ENCODE assay signal across 9 cellular contexts in genomic region chr7:137343483-137343841, GRCh38. TPM values are rescaled to one million over a fixed set of nuclear protein-coding genes. Genes with fewer than 3 reads are reported as not detected.
DNase-seq lines count a peak whose midpoint lies in the region; ATAC-seq and TF ChIP-seq lines count a peak whose summit lies in the region.
"Had no signal": no experiment of that assay in that cellular context is flagged by ENCODE, and none has a peak within 500 bp of the region (broad histone marks: within the 10 kb centered on the region; RNA-seq: fewer than 3 reads in every experiment).

PTN (minus strand) TSS chr7:137343733; CDS start chr7:137254973, 88,760 bp downstream.

- TF ChIP-seq POLR2A in adrenal gland (IDR thresholded peaks at IDR 0.05) = no peak

- H3K27me3 ChIP-seq in adrenal gland (no peaks in the 10 kb centered on the region), right atrium auricular region (no peaks in the 10 kb centered on the region)

- no peaks in the 10 kb centered on the region for H3K9me3 Mint-ChIP-seq in HFFc6
- H3K9me3 Mint-ChIP-seq in natural killer cell treated with Interleukin-12 subunit alpha and Interleukin-12 subunit beta and Interleukin-15 and Interleukin-18, amount 100 ng/mL, for 72 hours = peaks cover 17% of the 10 kb centered on the region

- no peaks in the 10 kb centered on the region for H3K9me3 ChIP-seq in adrenal gland (replicated peaks in 1 of 3)
- H3K9me3 ChIP-seq in right atrium auricular region = no peaks in the 10 kb centered on the region

- no peaks in the 10 kb centered on the region for H3K4me1 ChIP-seq in adrenal gland (replicated peaks in 1 of 2)
- H3K4me1 ChIP-seq in right atrium auricular region = peaks cover 0 to 10% of the 10 kb centered on the region in 2 donors

- peak within 1 kb of the TSS; percentile 11; the same call in 1 of the 2 replicates for H3K27ac Mint-ChIP-seq in HFFc6
- H3K27ac Mint-ChIP-seq in natural killer cell treated with Interleukin-12 subunit alpha and Interleukin-12 subunit beta and Interleukin-15 and Interleukin-18, amount 100 ng/mL, for 72 hours = no peak within 1 kb of the TSS

- H3K4me1 Mint-ChIP-seq in HFFc6 (ENCODE audit: low read depth) = peaks cover 23% of the 10 kb centered on the region
- H3K4me1 Mint-ChIP-seq in natural killer cell treated with Interleukin-12 subunit alpha and Interleukin-12 subunit beta and Interleukin-15 and Interleukin-18, amount 100 ng/mL, for 72 hours (ENCODE audit: low read depth in 2 of 2) = no peaks in the 10 kb centered on the region

- TF ChIP-seq CTCF in HFFc6 (IDR thresholded peaks at IDR 0.05) (no peak), adrenal gland (IDR thresholded peaks at IDR 0.05) (no peak), right atrium auricular region (IDR thresholded peaks at IDR 0.05) (no peak)

- no peak for ATAC-seq in natural killer cell treated with Interleukin-12 subunit alpha and Interleukin-12 subunit beta and Interleukin-15 and Interleukin-18, amount 100 ng/mL, for 72 hours
- ATAC-seq in GM21786 (IDR thresholded peaks at IDR 0.05; ENCODE audit: unreplicated experiment) (no peak), GM21367 (IDR thresholded peaks at IDR 0.05; ENCODE audit: unreplicated experiment) (no peak)

- no peaks in the 10 kb centered on the region for H3K36me3 Mint-ChIP-seq in HFFc6 (ENCODE audit: low read depth)
- no peaks in the 10 kb centered on the region for H3K36me3 Mint-ChIP-seq in natural killer cell treated with Interleukin-12 subunit alpha and Interleukin-12 subunit beta and Interleukin-15 and Interleukin-18, amount 100 ng/mL, for 72 hours

- no peak within 1 kb of the TSS for H3K27ac ChIP-seq in adrenal gland
- peak within 1 kb of the TSS; percentile 2 to 41 for H3K27ac ChIP-seq in right atrium auricular region

- H3K36me3 ChIP-seq in adrenal gland (replicated peaks in 1 of 2) = no peaks in the 10 kb centered on the region
- H3K36me3 ChIP-seq in right atrium auricular region = no peaks in the 10 kb centered on the region

- H3K27me3 Mint-ChIP-seq in HFFc6 (ENCODE audit: insufficient read depth) = peaks cover 2% of the 10 kb centered on the region; the same call in 1 of the 2 replicates
- no peaks in the 10 kb centered on the region for H3K27me3 Mint-ChIP-seq in natural killer cell treated with Interleukin-12 subunit alpha and Interleukin-12 subunit beta and Interleukin-15 and Interleukin-18, amount 100 ng/mL, for 72 hours

- WGBS in adrenal gland, 4 donors = 1 to 2% (median 2%) methylated on average over 16 of the region's 16 CpGs

- H3K4me3 Mint-ChIP-seq in HFFc6 = peak within 1 kb of the TSS; percentile 88
- H3K4me3 Mint-ChIP-seq in natural killer cell treated with Interleukin-12 subunit alpha and Interleukin-12 subunit beta and Interleukin-15 and Interleukin-18, amount 100 ng/mL, for 72 hours = no peak within 1 kb of the TSS

- DNase-seq in HFFc6 (no peak), adrenal gland (peak; percentile 17 to 68 (median 34)), right atrium auricular region (ENCODE audit: low spot score) (peak; percentile 70), renal cortical epithelial cell (ENCODE audit: low read depth) (peak; percentile 28), activated T-cell treated with anti-CD3 and anti-CD28 coated beads for 4 hours (no peak)
- no peak for DNase-seq in natural killer cell treated with Interleukin-12 subunit alpha and Interleukin-12 subunit beta and Interleukin-15 and Interleukin-18, amount 100 ng/mL, for 72 hours (ENCODE audit: low spot score)

- peak within 1 kb of the TSS in 2 of 4 donors; percentile 8 to 32 for H3K4me3 ChIP-seq in adrenal gland
- H3K4me3 ChIP-seq in right atrium auricular region = peak within 1 kb of the TSS; percentile 24 to 45

- intact Hi-C loops in adrenal gland (cut with DNase I) = no loop called here

RNA-seq across cellular contexts. Expression of gene PTN, which starts in this region (rescaled TPM):
- total RNA-seq in HFFc6 (2021; fragmentation: NEBNext Ultra II Directional; extraction: Animal tissue kit (Norgen Biotek cat#: 25700)) = 1 to 10 TPM; 2.2 to 9.6 (median 8.0) TPM
- 10 to 100 TPM in 2 of 8 donors, 1 to 10 TPM in 6; 2.1 to 14.6 (median 4.0) TPM for total RNA-seq in adrenal gland
- 10 to 100 TPM in 1 of 3 donors, 1 to 10 TPM in 2; 3.6 to 11.6 (median 7.8) TPM for polyA plus RNA-seq in adrenal gland
- 10 to 100 TPM in 1 of 2 donors, 1 to 10 TPM in 1; 8.6 to 26.2 TPM for total RNA-seq in right atrium auricular region
- 0.45 and 4.7 TPM in 2 replicates for total RNA-seq in renal cortical epithelial cell
- total RNA-seq in natural killer cell treated with Interleukin-12 subunit alpha and Interleukin-12 subunit beta and Interleukin-15 and Interleukin-18, amount 100 ng/mL, for 72 hours = not detected
- total RNA-seq: mononuclear cell had no signal

Comparison
In these comparisons a context has a peak if more than half of its experiments do, and no peak if none do; other contexts are left out.
1. DNase-seq: peak in adrenal gland (7 of 7), right atrium auricular region (single experiment) and renal cortical epithelial cell (single experiment); none in HFFc6 (single experiment), natural killer cell treated with Interleukin-12 subunit alpha and Interleukin-12 subunit beta and Interleukin-15 and Interleukin-18, amount 100 ng/mL, for 72 hours (single experiment) and activated T-cell treated with anti-CD3 and anti-CD28 coated beads for 4 hours (single experiment).
2. H3K27ac ChIP-seq: peak in right atrium auricular region (2 of 2); none in adrenal gland (0 of 5).